ENCODE assay signal across 1 cellular context in genomic region chr6:85469276-85470022, GRCh38.
TF ChIP-seq lines count a peak whose summit lies in the region.

No MANE protein-coding gene starts in this region.

TF ChIP-seq in IMR-90, 13 proteins besides CTCF, POLR2A, EP300 and RAD21:
- TF ChIP-seq RFX5 (IDR thresholded peaks at IDR 0.05; ENCODE audit: low read depth, low read length) (no peak), MAZ (IDR thresholded peaks at IDR 0.05; ENCODE audit: borderline replicate concordance, low read depth, low read length) (no peak), RCOR1 (IDR thresholded peaks at IDR 0.05; ENCODE audit: insufficient replicate concordance, low read length) (no peak), CHD1 (IDR thresholded peaks at IDR 0.05; ENCODE audit: low read depth, low read length) (no peak), USF2 (IDR thresholded peaks at IDR 0.05; ENCODE audit: low read depth, low read length) (no peak), MXI1 (IDR thresholded peaks at IDR 0.05; ENCODE audit: borderline replicate concordance, low read depth, low read length) (no peak), FOS (IDR thresholded peaks at IDR 0.05; ENCODE audit: low read depth, low read length) (no peak), ELK1 (IDR thresholded peaks at IDR 0.05; ENCODE audit: borderline replicate concordance, low read depth, low read length) (no peak), SMC3 (IDR thresholded peaks at IDR 0.05; ENCODE audit: low read depth, low read length) (no peak), CEBPB (IDR thresholded peaks at IDR 0.05; ENCODE audit: low read depth, low read length) (no peak), MAFK (IDR thresholded peaks at IDR 0.05; ENCODE audit: low read depth, low read length) (no peak), BHLHE40 (IDR thresholded peaks at IDR 0.05; ENCODE audit: low read depth, low read length) (no peak), NFE2L2 (IDR thresholded peaks at IDR 0.05; ENCODE audit: low read depth, low read length) (no peak)
